In the genomic region with DNA sequence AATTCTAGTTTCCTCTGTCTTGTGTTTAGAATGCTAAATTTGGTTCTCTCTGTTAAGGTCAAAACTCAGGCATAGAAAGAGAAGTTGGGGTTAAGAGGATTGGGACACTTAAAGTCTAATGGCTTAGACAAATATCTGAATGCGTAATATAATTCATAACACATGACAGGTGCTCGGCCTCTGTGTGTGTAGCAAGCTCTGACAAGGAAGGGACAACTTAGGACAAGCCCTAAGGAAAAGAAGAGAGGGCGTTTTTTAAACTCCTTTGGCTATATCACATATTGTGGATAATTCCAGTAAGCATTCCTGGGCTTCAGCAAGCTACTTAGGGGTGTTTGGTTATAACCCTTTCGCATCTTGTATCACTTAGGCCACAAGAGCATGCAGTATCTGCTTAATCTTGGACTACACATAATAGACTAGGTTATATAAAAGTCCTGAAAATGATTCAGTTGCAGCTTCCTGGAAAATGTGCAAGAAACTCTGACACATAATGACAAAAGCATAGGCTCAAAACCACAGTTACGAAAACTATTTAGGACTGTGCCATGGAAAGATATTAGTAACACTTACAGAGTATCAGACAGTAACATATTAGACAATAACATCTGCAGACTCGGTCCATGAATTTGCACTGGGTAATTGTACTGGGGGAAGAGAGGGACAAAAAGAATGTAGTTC, we compare ENCODE assay signal across 11 cellular contexts. TPM values are rescaled to one million over a fixed set of nuclear protein-coding genes. Genes with fewer than 3 reads are reported as not detected.
DNase-seq lines count a peak whose midpoint lies in the region; ATAC-seq and TF ChIP-seq lines count a peak whose summit lies in the region.
"Had no signal": no experiment of that assay in that cellular context is flagged by ENCODE, and none has a peak within 500 bp of the region (broad histone marks: within the 10 kb centered on the region; RNA-seq: fewer than 3 reads in every experiment).

No MANE protein-coding gene starts in this region.

- H3K27ac Mint-ChIP-seq in activated CD4-positive, alpha-beta memory T cell treated with anti-CD3 and anti-CD28 coated beads for 36 hours: peak overlapping the region; percentile 4
- H3K27ac Mint-ChIP-seq in activated CD4-positive, alpha-beta memory T cell treated with anti-CD3 and anti-CD28 coated beads, Interleukin-2, amount 10 ng/mL, durations not matched to agents 7 days and 5 days: no peak overlapping the region

- H3K4me3 ChIP-seq in RWPE2 (ENCODE audit: severe bottlenecking) (no peak overlapping the region), subcutaneous abdominal adipose tissue (ENCODE audit: low read depth in 1 of 5, low read length in 5 of 5) (no peak overlapping the region)
- H3K4me3 ChIP-seq: BLaER1 had no signal

- intact Hi-C loops in activated CD4-positive, alpha-beta memory T cell treated with anti-CD3 and anti-CD28 coated beads for 36 hours (cut with micrococcal nuclease): loop anchor here (2.0 kb wide), 1 partner anchor 15 kb away; a partner anchor contains a TSS

- no peaks in the 10 kb centered on the region for H3K27me3 Mint-ChIP-seq in activated CD4-positive, alpha-beta memory T cell treated with anti-CD3 and anti-CD28 coated beads for 36 hours
- H3K27me3 Mint-ChIP-seq in activated CD4-positive, alpha-beta memory T cell treated with anti-CD3 and anti-CD28 coated beads, Interleukin-2, amount 10 ng/mL, durations not matched to agents 7 days and 5 days: peaks cover 7% of the 10 kb centered on the region

- no peaks in the 10 kb centered on the region for H3K9me3 ChIP-seq in RWPE2 (ENCODE audit: severe bottlenecking)
- H3K9me3 ChIP-seq in subcutaneous abdominal adipose tissue (ENCODE audit: control insufficient read depth in 5 of 5, low read length in 5 of 5): no peaks in the 10 kb centered on the region
- H3K9me3 ChIP-seq: BLaER1 had no signal

- H3K4me1 ChIP-seq in RWPE2 (ENCODE audit: insufficient read depth, poor library complexity, severe bottlenecking) (peaks cover 29% of the 10 kb centered on the region), subcutaneous abdominal adipose tissue (ENCODE audit: control insufficient read depth in 5 of 5, insufficient read depth in 5 of 5, low read length in 5 of 5) (peaks cover 0 to 8% (median 6%) of the 10 kb centered on the region in 5 donors)
- H3K4me1 ChIP-seq: BLaER1 had no signal

- H3K36me3 ChIP-seq in RWPE2 (ENCODE audit: low read depth): no peaks in the 10 kb centered on the region
- H3K36me3 ChIP-seq in subcutaneous abdominal adipose tissue (ENCODE audit: control insufficient read depth in 5 of 5, insufficient read depth in 5 of 5, low read length in 5 of 5): no peaks in the 10 kb centered on the region
- H3K36me3 ChIP-seq: BLaER1 had no signal

- CTCF ChIA-PET in activated CD4-positive, alpha-beta memory T cell treated with anti-CD3 and anti-CD28 coated beads for 36 hours (lab: Charles Lee): interaction anchor here (1.5 kb wide), 1 partner anchor 17 kb away, joined by 3 read pairs; a partner anchor contains a TSS
- CTCF ChIA-PET in activated CD4-positive, alpha-beta memory T cell treated with anti-CD3 and anti-CD28 coated beads, Interleukin-2, amount 10 ng/mL, durations not matched to agents 7 days and 5 days (lab: Charles Lee): interaction anchor here (0.6 to 1.3 kb wide), 2 partner anchors 274 to 536 kb away, joined by 3 read pairs; no protein-coding TSS in a partner anchor

- peaks cover 1% of the 10 kb centered on the region for H3K36me3 Mint-ChIP-seq in activated CD4-positive, alpha-beta memory T cell treated with anti-CD3 and anti-CD28 coated beads for 36 hours
- no peaks in the 10 kb centered on the region for H3K36me3 Mint-ChIP-seq in activated CD4-positive, alpha-beta memory T cell treated with anti-CD3 and anti-CD28 coated beads, Interleukin-2, amount 10 ng/mL, durations not matched to agents 7 days and 5 days (ENCODE audit: low read depth)

- no peak for TF ChIP-seq CTCF in RWPE2 (IDR thresholded peaks at IDR 0.05; ENCODE audit: poor library complexity, severe bottlenecking)

- ATAC-seq in RWPE2 (ENCODE audit: low read depth) (peak; percentile 94), HG03175 (IDR thresholded peaks at IDR 0.05; ENCODE audit: unreplicated experiment) (no peak), HG02885 (IDR thresholded peaks at IDR 0.05; ENCODE audit: poor library complexity, unreplicated experiment) (no peak)

- H3K4me3 Mint-ChIP-seq in activated CD4-positive, alpha-beta memory T cell treated with anti-CD3 and anti-CD28 coated beads for 36 hours: no peak overlapping the region
- no peak overlapping the region for H3K4me3 Mint-ChIP-seq in activated CD4-positive, alpha-beta memory T cell treated with anti-CD3 and anti-CD28 coated beads, Interleukin-2, amount 10 ng/mL, durations not matched to agents 7 days and 5 days

- peaks cover 32% of the 10 kb centered on the region for H3K4me1 Mint-ChIP-seq in activated CD4-positive, alpha-beta memory T cell treated with anti-CD3 and anti-CD28 coated beads for 36 hours (ENCODE audit: low read depth)
- peaks cover 17% of the 10 kb centered on the region for H3K4me1 Mint-ChIP-seq in activated CD4-positive, alpha-beta memory T cell treated with anti-CD3 and anti-CD28 coated beads, Interleukin-2, amount 10 ng/mL, durations not matched to agents 7 days and 5 days

- no peaks in the 10 kb centered on the region for H3K9me3 Mint-ChIP-seq in activated CD4-positive, alpha-beta memory T cell treated with anti-CD3 and anti-CD28 coated beads for 36 hours
- no peaks in the 10 kb centered on the region for H3K9me3 Mint-ChIP-seq in activated CD4-positive, alpha-beta memory T cell treated with anti-CD3 and anti-CD28 coated beads, Interleukin-2, amount 10 ng/mL, durations not matched to agents 7 days and 5 days

- H3K9ac ChIP-seq in subcutaneous abdominal adipose tissue (ENCODE audit: low read length in 5 of 5): peak overlapping the region in 1 of 5 donors; percentile 58
- H3K9ac ChIP-seq: BLaER1 had no signal

- H3K27me3 ChIP-seq in RWPE2 (ENCODE audit: insufficient read depth, poor library complexity, severe bottlenecking) (no peaks in the 10 kb centered on the region), subcutaneous abdominal adipose tissue (ENCODE audit: control insufficient read depth in 5 of 5, insufficient read depth in 4 of 5, low read length in 5 of 5) (no peaks in the 10 kb centered on the region)
- H3K27me3 ChIP-seq: BLaER1 had no signal

- H3K27ac ChIP-seq in RWPE2 (ENCODE audit: poor library complexity, severe bottlenecking) (peak overlapping the region; percentile 96), subcutaneous abdominal adipose tissue (ENCODE audit: low read depth, low read length) (peak overlapping the region; percentile 86)
- H3K27ac ChIP-seq: BLaER1 had no signal

- POLR2A ChIA-PET in activated CD4-positive, alpha-beta memory T cell treated with anti-CD3 and anti-CD28 coated beads for 36 hours (lab: Charles Lee): interaction anchor here (2.8 kb wide), 1 partner anchor 17 kb away, joined by 17 read pairs; a partner anchor contains a TSS
- POLR2A ChIA-PET in activated CD4-positive, alpha-beta memory T cell treated with anti-CD3 and anti-CD28 coated beads, Interleukin-2, amount 10 ng/mL, durations not matched to agents 7 days and 5 days (lab: Charles Lee): no interaction called here

- DNase-seq in activated CD4-positive, alpha-beta memory T cell treated with anti-CD3 and anti-CD28 coated beads for 36 hours: no peak
- no peak for DNase-seq in activated CD4-positive, alpha-beta memory T cell treated with anti-CD3 and anti-CD28 coated beads, Interleukin-2, amount 10 ng/mL, durations not matched to agents 7 days and 5 days
- no peak for DNase-seq in RWPE2 (ENCODE audit: low spot score)
- peak; percentile 99 for DNase-seq in fibroblast of peridontal ligament (ENCODE audit: extremely low read depth)
- DNase-seq in COLO668 (lab: John Stamatoyannopoulos, UW; ENCODE audit: unreplicated experiment): no peak
- DNase-seq: NCI-H748 treated with DMSO at 0.1 percent for 48 hours; stimulated activated CD4-positive, alpha-beta T cell treated with anti-CD3 and anti-CD28 coated beads, Interleukin-4, amount 100 ng/mL, for 4 hours had no signal

RNA-seq across cellular contexts. Expression of a gene that starts 16.0 kb away (rescaled TPM):
- 10 to 100 TPM; 90.7 to 92.2 TPM for total RNA-seq in activated CD4-positive, alpha-beta memory T cell treated with anti-CD3 and anti-CD28 coated beads for 36 hours
- total RNA-seq in activated CD4-positive, alpha-beta memory T cell treated with anti-CD3 and anti-CD28 coated beads, Interleukin-2, amount 10 ng/mL, durations not matched to agents 7 days and 5 days: 10 to 100 TPM; 91.3 to 99.1 TPM
